ENCODE assay signal across 22 cellular contexts in the genomic region with DNA sequence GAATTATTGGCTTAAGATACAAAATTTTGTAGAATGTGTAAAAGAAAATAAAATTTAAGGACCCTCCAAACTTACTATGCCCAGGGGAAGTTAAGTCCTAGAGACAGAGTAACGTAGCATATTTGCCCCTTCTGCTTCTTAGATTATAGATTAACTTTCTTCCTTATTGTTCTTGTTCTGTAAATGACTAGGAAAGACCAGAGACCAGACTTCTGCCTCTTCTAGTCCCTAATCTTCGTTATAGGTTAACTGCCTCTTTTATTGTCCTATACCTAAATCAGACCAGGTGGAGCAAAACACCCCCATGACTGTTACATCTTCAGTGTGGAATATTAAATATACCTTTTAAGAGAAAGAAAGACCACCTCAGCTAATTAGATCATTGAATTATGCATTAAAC.
DNase-seq lines count a peak whose midpoint lies in the region; ATAC-seq and TF ChIP-seq lines count a peak whose summit lies in the region.
"Had no signal": no experiment of that assay in that cellular context is flagged by ENCODE, and none has a peak within 500 bp of the region (broad histone marks: within the 10 kb centered on the region; RNA-seq: fewer than 3 reads in every experiment).

No MANE protein-coding gene starts in this region.

- no peaks in the 10 kb centered on the region for H3K4me1 Mint-ChIP-seq in activated T-helper 17 cell treated with anti-CD3 and anti-CD28 coated beads, Interleukin-2, amount 50 U/mL, for 72 hours
- H3K4me1 Mint-ChIP-seq: B cell; CD8-positive, alpha-beta memory T cell had no signal

- WGBS in transverse colon (ENCODE audit: low coverage in 1 of 2), 2 donors: 48 to 68% methylated on average over 2 of the region's 2 CpGs

- no peak overlapping the region for H3K4me3 ChIP-seq in mucosa of descending colon
- H3K4me3 ChIP-seq in transverse colon: no peak overlapping the region
- H3K4me3 ChIP-seq: A549; BLaER1 treated with 17β-estradiol and CSF1 and Interleukin-3, amounts not matched to agents 10 nM and 100 nM had no signal

- intact Hi-C loops in mucosa of descending colon (cut with DNase I, micrococcal nuclease): no loop called here
- intact Hi-C loops in transverse colon (cut with DNase I; ENCODE audit: low total_unique reads): no loop called here
- intact Hi-C loops in head of caudate nucleus (cut with DNase I): no loop called here

- TF ChIP-seq CTCF in mucosa of descending colon (IDR thresholded peaks at IDR 0.05): no peak
- no peak for TF ChIP-seq CTCF in transverse colon (IDR thresholded peaks at IDR 0.05)

- H3K9me3 Mint-ChIP-seq in activated T-helper 17 cell treated with anti-CD3 and anti-CD28 coated beads, Interleukin-2, amount 50 U/mL, for 72 hours: no peaks in the 10 kb centered on the region
- H3K9me3 Mint-ChIP-seq: CD4-positive, alpha-beta T cell; CD8-positive, alpha-beta memory T cell had no signal

- H3K27me3 ChIP-seq in transverse colon: no peaks in the 10 kb centered on the region
- H3K27me3 ChIP-seq: BLaER1 treated with 17β-estradiol and CSF1 and Interleukin-3, amounts not matched to agents 10 nM and 100 nM had no signal

- ATAC-seq in activated T-helper 17 cell treated with anti-CD3 and anti-CD28 coated beads, Interleukin-2, amount 50 U/mL, for 72 hours (replicated peaks): no peak
- peak; percentile 91 for ATAC-seq in mucosa of descending colon
- ATAC-seq: A549 had no signal

- no peak for TF ChIP-seq POLR2A in transverse colon (IDR thresholded peaks at IDR 0.05)

- H3K27ac Mint-ChIP-seq in activated T-helper 17 cell treated with anti-CD3 and anti-CD28 coated beads, Interleukin-2, amount 50 U/mL, for 72 hours: peak overlapping the region; percentile 55
- H3K27ac Mint-ChIP-seq: B cell; CD4-positive, alpha-beta T cell had no signal

- DNase-seq in DMS79 treated with DMSO at 0.1 percent for 48 hours (lab: John Stamatoyannopoulos, UW) (peak; percentile 51), DMS79 (lab: John Stamatoyannopoulos, UW) (no peak), mucosa of descending colon (no peak), transverse colon (no peak), head of caudate nucleus (no peak), GM19238 (ENCODE audit: insufficient read length, low spot score) (no peak)
- no peak for DNase-seq in activated CD8-positive, alpha-beta memory T cell treated with anti-CD3 and anti-CD28 coated beads for 24 hours
- DNase-seq: AML-193; CD4-positive, alpha-beta T cell; CD8-positive, alpha-beta memory T cell; COR-L47; DMS 273 treated with DMSO at 0.1 percent for 48 hours; DMS153; DND-41; EL; GDM1 had no signal

- no peaks in the 10 kb centered on the region for H3K27me3 Mint-ChIP-seq in activated T-helper 17 cell treated with anti-CD3 and anti-CD28 coated beads, Interleukin-2, amount 50 U/mL, for 72 hours
- H3K27me3 Mint-ChIP-seq: B cell; CD4-positive, alpha-beta T cell; CD8-positive, alpha-beta memory T cell had no signal

- no peak for TF ChIP-seq EP300 in transverse colon (IDR thresholded peaks at IDR 0.05; ENCODE audit: low read depth)

- H3K27ac ChIP-seq in transverse colon: peak overlapping the region in 3 of 4 donors; percentile 21 to 53 (median 47)
- H3K27ac ChIP-seq: 22Rv1; A549; BLaER1 treated with 17β-estradiol and CSF1 and Interleukin-3, amounts not matched to agents 10 nM and 100 nM; C4-2B had no signal

- no peak overlapping the region for H3K4me3 Mint-ChIP-seq in activated T-helper 17 cell treated with anti-CD3 and anti-CD28 coated beads, Interleukin-2, amount 50 U/mL, for 72 hours
- H3K4me3 Mint-ChIP-seq: B cell; CD4-positive, alpha-beta T cell; CD8-positive, alpha-beta memory T cell had no signal

- H3K4me1 ChIP-seq in mucosa of descending colon (ENCODE audit: low read depth) (peaks cover 4% of the 10 kb centered on the region), transverse colon (peaks cover 0 to 12% (median 2%) of the 10 kb centered on the region in 4 donors)
- H3K4me1 ChIP-seq: A549; BLaER1 treated with 17β-estradiol and CSF1 and Interleukin-3, amounts not matched to agents 10 nM and 100 nM had no signal

- H3K36me3 ChIP-seq in mucosa of descending colon (ENCODE audit: low read depth) (no peaks in the 10 kb centered on the region), transverse colon (peaks cover 0 to under 1% (median 0%) of the 10 kb centered on the region in 4 donors)

- peaks cover 47% of the 10 kb centered on the region for H3K36me3 Mint-ChIP-seq in activated T-helper 17 cell treated with anti-CD3 and anti-CD28 coated beads, Interleukin-2, amount 50 U/mL, for 72 hours (ENCODE audit: low read depth)

- H3K9me3 ChIP-seq in mucosa of descending colon (no peaks in the 10 kb centered on the region), transverse colon (no peaks in the 10 kb centered on the region)
- H3K9me3 ChIP-seq: A549; BLaER1 treated with 17β-estradiol and CSF1 and Interleukin-3, amounts not matched to agents 10 nM and 100 nM had no signal

- in situ Hi-C loops in transverse colon (cut with MboI; ENCODE audit: low pct_ligation_motif_present in 1 of 4, low pct_unique_long_range_greater_than_20kb in 1 of 4, low sequenced_read_pairs in 3 of 4): no loop called here
